ENCODE assay signal across 8 cellular contexts in the genomic region with DNA sequence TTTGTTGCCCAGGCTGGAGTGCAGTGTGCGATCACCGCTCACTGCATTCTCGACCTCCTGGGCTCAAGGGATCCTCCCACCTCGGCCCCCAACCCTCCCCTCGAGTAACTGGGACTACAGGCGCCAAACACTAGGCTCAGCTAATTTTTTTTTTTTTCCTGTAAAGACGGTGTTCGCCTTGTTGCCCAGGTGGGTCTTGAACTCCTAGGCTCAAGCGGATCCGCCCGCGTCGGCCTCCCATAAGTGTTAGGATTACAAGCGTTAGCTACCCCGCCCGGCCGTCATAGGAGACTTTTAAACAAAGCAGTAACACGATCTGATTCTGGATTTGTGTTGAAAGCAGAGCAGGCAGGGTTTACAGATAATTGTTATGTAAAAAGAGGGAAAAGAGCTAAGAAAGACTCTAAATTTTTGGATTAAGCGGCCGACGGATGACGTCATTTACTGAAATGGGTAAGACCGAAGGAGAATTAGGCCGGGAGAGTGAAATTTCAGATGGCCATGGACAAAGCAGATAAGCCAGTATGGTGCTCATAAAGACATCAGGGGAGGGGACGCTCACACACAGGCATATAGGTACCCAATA. TPM values are rescaled to one million over a fixed set of nuclear protein-coding genes. Genes with fewer than 3 reads are reported as not detected.
DNase-seq lines count a peak whose midpoint lies in the region; ATAC-seq, FAIRE-seq and TF ChIP-seq lines count a peak whose summit lies in the region.

No MANE protein-coding gene starts in this region.

- no peak for TF ChIP-seq RAD21 in GM12878 (IDR thresholded peaks at IDR 0.05; ENCODE audit: insufficient read depth, low read depth, low read length)

- H3K79me2 ChIP-seq in GM12878 (ENCODE audit: control insufficient read depth, insufficient read depth, low read length) = peaks cover 69% of the 10 kb centered on the region

- no peaks in the 10 kb centered on the region for H4K20me1 ChIP-seq in GM12878 (ENCODE audit: control insufficient read depth, insufficient read depth)

- H3K36me3 ChIP-seq in CD8-positive, alpha-beta memory T cell (ENCODE audit: insufficient read depth, low read length) = no peaks in the 10 kb centered on the region
- H3K36me3 ChIP-seq in GM12878 (ENCODE audit: control insufficient read depth in 2 of 2, insufficient read depth in 2 of 2, low read length in 1 of 2) (no peaks in the 10 kb centered on the region), skeletal muscle satellite cell (ENCODE audit: insufficient read depth, low read length) (no peaks in the 10 kb centered on the region)

- intact Hi-C loops in GM12878 (cut with micrococcal nuclease; ENCODE audit: unreplicated experiment) = no loop called here

- H3K9ac ChIP-seq in GM12878 (ENCODE audit: control insufficient read depth, insufficient read depth, low read length) (peak overlapping the region; percentile 87), skeletal muscle satellite cell (ENCODE audit: low read depth, low read length) (peak overlapping the region; percentile 95)

- ATAC-seq in GM19463 (IDR thresholded peaks at IDR 0.05; ENCODE audit: unreplicated experiment) (peak; percentile 1), GM12878 (peak; percentile 13)

- SMC1A ChIA-PET in GM12878 (lab: Charles Lee; ENCODE audit: uncharacterized antibody, unreplicated experiment) = interaction anchor here (0.7 to 3.1 kb wide), 17 partner anchors 10 to 1518 kb away, joined by 3 to 16 read pairs (median 4); a partner anchor contains a TSS

- peaks cover 40% of the 10 kb centered on the region for H3K4me1 ChIP-seq in CD8-positive, alpha-beta memory T cell (ENCODE audit: insufficient read depth, low read length)
- H3K4me1 ChIP-seq in GM12878 (ENCODE audit: control insufficient read depth, insufficient read depth, low read length) = peaks cover 5% of the 10 kb centered on the region
- peaks cover 27% of the 10 kb centered on the region for H3K4me1 ChIP-seq in skeletal muscle satellite cell (ENCODE audit: control insufficient read depth, insufficient read depth, low read length)

- TF ChIP-seq EP300 in GM12878 (IDR thresholded peaks at IDR 0.05; ENCODE audit: borderline replicate concordance in 1 of 2, control insufficient read depth in 1 of 2, low read depth in 2 of 2, low read length in 2 of 2) = no peak

- H3K27me3 ChIP-seq in CD8-positive, alpha-beta memory T cell (ENCODE audit: insufficient read depth, low read length, poor library complexity, severe bottlenecking) = no peaks in the 10 kb centered on the region
- H3K27me3 ChIP-seq in GM12878 (replicated peaks in 1 of 2; ENCODE audit: control insufficient read depth in 2 of 2, insufficient read depth in 2 of 2, low read length in 1 of 2) (no peaks in the 10 kb centered on the region), skeletal muscle satellite cell (ENCODE audit: control insufficient read depth, insufficient read depth, low read length) (no peaks in the 10 kb centered on the region)

- in situ Hi-C loops in GM12878 (cut with MboI) = loop anchor here (25.0 kb wide), 1 partner anchor 1220 kb away; a partner anchor contains a TSS

- RAD21 ChIA-PET in GM12878 (lab: Charles Lee; ENCODE audit: unreplicated experiment) = interaction anchor here (0.8 to 3.6 kb wide), 11 partner anchors 14 to 778 kb away, joined by 3 to 22 read pairs (median 6); a partner anchor contains a TSS

- H2AFZ ChIP-seq in GM12878 (ENCODE audit: control insufficient read depth, low read depth, low read length) = peak overlapping the region; percentile 97

- H3K27ac ChIP-seq in CD8-positive, alpha-beta memory T cell (ENCODE audit: low read depth, low read length) = peak overlapping the region; percentile 89
- H3K27ac ChIP-seq in GM12878 (ENCODE audit: control insufficient read depth, insufficient read depth) = peak overlapping the region; percentile 93

- H3K9me3 Mint-ChIP-seq in CD8-positive, alpha-beta memory T cell = no peaks in the 10 kb centered on the region
- H3K9me3 Mint-ChIP-seq in immature natural killer cell = no peaks in the 10 kb centered on the region

- WGBS in GM12878 (ENCODE audit: insufficient coverage, insufficient replicate concordance, low lambda C conversion rate, missing lambda C conversion rate) = 2% methylated on average over 23 of the region's 25 CpGs

- peak in 1 of 5 donors; percentile 15 for DNase-seq in CD8-positive, alpha-beta memory T cell
- DNase-seq in HK-2 (ENCODE audit: unreplicated experiment) (peak; percentile 43), RPMI8226 (peak; percentile 53), GM12878 (ENCODE audit: low read depth, low spot score) (no peak), immature natural killer cell (no peak), T1000 (lab: John Stamatoyannopoulos, UW) (no peak)

- H3K4me3 Mint-ChIP-seq in CD8-positive, alpha-beta memory T cell = peak overlapping the region; percentile 95 to 99 (median 98)
- peak overlapping the region; percentile 95 to 100 (median 98) for H3K4me3 Mint-ChIP-seq in immature natural killer cell

- peaks cover 0 to 33% (median 1%) of the 10 kb centered on the region in 3 donors for H3K36me3 Mint-ChIP-seq in CD8-positive, alpha-beta memory T cell
- H3K36me3 Mint-ChIP-seq in immature natural killer cell = no peaks in the 10 kb centered on the region

- no peak for FAIRE-seq in GM12878 (lab: Jason Lieb, UNC)

- CTCF ChIA-PET in CD8-positive, alpha-beta memory T cell (lab: Charles Lee) = interaction anchor here (0.9 to 2.8 kb wide), 5 partner anchors 14 to 245 kb away, joined by 3 to 19 read pairs (median 7); no protein-coding TSS in a partner anchor
- CTCF ChIA-PET in GM12878 (lab: Yijun Ruan, JAX) = interaction anchor here (0.5 to 5.5 kb wide), 15 partner anchors 7 to 247 kb away, joined by 3 to 35 read pairs (median 4); a partner anchor contains a TSS

- TSS peak; percentile 90 for BruUV-seq in GM12878 (replicated peaks; lab: Mats Ljungman, UMichigan)

- no peaks in the 10 kb centered on the region for H3K9me3 ChIP-seq in CD8-positive, alpha-beta memory T cell (ENCODE audit: low read length)
- H3K9me3 ChIP-seq in GM12878 (replicated peaks; ENCODE audit: control insufficient read depth, insufficient read depth, low read length) (no peaks in the 10 kb centered on the region), skeletal muscle satellite cell (replicated peaks; ENCODE audit: low read length) (no peaks in the 10 kb centered on the region)

- H3K27ac Mint-ChIP-seq in CD8-positive, alpha-beta memory T cell = peak overlapping the region; percentile 99 to 100 (median 100)
- H3K27ac Mint-ChIP-seq in immature natural killer cell = peak overlapping the region; percentile 99 to 100 (median 100)

- peaks cover 46 to 75% (median 62%) of the 10 kb centered on the region in 3 donors for H3K4me1 Mint-ChIP-seq in CD8-positive, alpha-beta memory T cell
- peaks cover 39 to 61% of the 10 kb centered on the region in 2 donors for H3K4me1 Mint-ChIP-seq in immature natural killer cell

- POLR2A ChIA-PET in CD8-positive, alpha-beta memory T cell (lab: Charles Lee) = interaction anchor here (0.6 to 2.4 kb wide), 11 partner anchors 16 to 623 kb away, joined by 3 to 22 read pairs (median 4); a partner anchor contains a TSS
- POLR2A ChIA-PET in GM12878 (lab: Charles Lee) = interaction anchor here (0.6 to 2.2 kb wide), 11 partner anchors 8 to 1471 kb away, joined by 3 to 22 read pairs (median 5); a partner anchor contains a TSS

- TF ChIP-seq CTCF in GM12878 (IDR thresholded peaks at IDR 0.05 in 2 of 3, conservative IDR thresholded peaks at IDR 0.05 in 1 of 3; ENCODE audit: control insufficient read depth in 2 of 3, extremely low read depth in 1 of 3, insufficient read depth in 1 of 3, low read depth in 3 of 3, low read length in 3 of 3) = no peak

- H3K4me3 ChIP-seq in CD8-positive, alpha-beta memory T cell (ENCODE audit: low read length) = peak overlapping the region; percentile 75
- H3K4me3 ChIP-seq in GM12878 = peak overlapping the region; percentile 96
- H3K4me3 ChIP-seq in skeletal muscle satellite cell (ENCODE audit: low read length) = peak overlapping the region; percentile 96

- no peaks in the 10 kb centered on the region for H3K27me3 Mint-ChIP-seq in CD8-positive, alpha-beta memory T cell
- peaks cover 3 to 16% (median 6%) of the 10 kb centered on the region in 3 donors for H3K27me3 Mint-ChIP-seq in immature natural killer cell (ENCODE audit: low read depth in 3 of 3)

- TF ChIP-seq POLR2A in GM12878 (IDR thresholded peaks at IDR 0.05; ENCODE audit: low read depth, low read length) = no peak

- peak overlapping the region; percentile 78 for H3K4me2 ChIP-seq in GM12878 (ENCODE audit: control insufficient read depth, insufficient read depth)
- H3K4me2 ChIP-seq in skeletal muscle satellite cell (ENCODE audit: low read length) = peak overlapping the region; percentile 92

RNA-seq across cellular contexts. Expression of a gene that starts 0.7 kb away (rescaled TPM):
- total RNA-seq in CD8-positive, alpha-beta memory T cell = 10 to 100 TPM; 13.8 to 14.7 TPM
- polyA plus RNA-seq in CD8-positive, alpha-beta memory T cell = 5.7 TPM
- 37.0 and 38.7 TPM in 2 replicates for total RNA-seq in GM12878 (2013; cell fraction: nucleolus; rRNA removed)
- total RNA-seq in GM12878 (2014; rRNA removed) (19.2 and 22.5 TPM in 2 replicates), GM12878 (2014; rRNA removed; fragmentation: Illumina TruSeq; extraction: Trizol) (12.9 TPM in 2 replicates), GM12878 (2021) (15.3 and 15.4 TPM in 2 replicates)
- 8.1 TPM for polyA plus RNA-seq in GM12878 (2011; ENCODE audit: low read depth)
- polyA plus RNA-seq in GM12878 (2011; rRNA removed) (30.6 and 36.3 TPM in 2 replicates), GM12878 (2014; fragmentation: Illumina TruSeq; extraction: Trizol) (18.3 and 21.1 TPM in 2 replicates), GM12878 (2014; fragmentation: Nextera tagmentation; extraction: Ambion mirVana) (1 to 10 TPM; 5.0 to 5.3 TPM), GM12878 (2014; rRNA removed) (21.4 and 21.5 TPM in 2 replicates), GM12878 (2016; fragmentation: Nextera tagmentation; extraction: Ambion mirVana) (1 to 10 TPM; 8.3 to 9.6 TPM), immature natural killer cell (10 to 100 TPM in 2 of 3 donors, 1 to 10 TPM in 1; 9.8 to 10.5 (median 10.0) TPM)
- polyA plus RNA-seq in GM12878 (2011; cell fraction: cytosol; rRNA removed) = 17.1 and 19.6 TPM in 2 replicates
- 40.6 and 45.5 TPM in 2 replicates for polyA plus RNA-seq in GM12878 (2011; cell fraction: nucleus; rRNA removed)
- polyA plus RNA-seq in GM12878 (2012) = 7.3 and 8.6 TPM in 2 replicates
- 22.3 and 29.3 TPM in 2 replicates for polyA minus RNA-seq in GM12878 (2011; rRNA and poly(A)+ RNA removed)
- 7.6 and 10.9 TPM in 2 replicates for polyA minus RNA-seq in GM12878 (2011; cell fraction: cytosol; rRNA and poly(A)+ RNA removed)
- polyA minus RNA-seq in GM12878 (2011; cell fraction: nucleus; rRNA and poly(A)+ RNA removed) = 17.0 and 23.5 TPM in 2 replicates
- 5.1 and 9.2 TPM in 2 replicates for total RNA-seq in skeletal muscle satellite cell (2012; rRNA removed)

RNA-seq across cellular contexts. Expression of a gene that starts 1.1 kb away (rescaled TPM):
- 10 to 100 TPM; 47.7 to 49.6 TPM for total RNA-seq in CD8-positive, alpha-beta memory T cell
- 15.4 TPM for polyA plus RNA-seq in CD8-positive, alpha-beta memory T cell
- 69.0 and 71.8 TPM in 2 replicates for total RNA-seq in GM12878 (2013; cell fraction: nucleolus; rRNA removed)
- 32.2 and 38.0 TPM in 2 replicates for total RNA-seq in GM12878 (2014; rRNA removed)
- total RNA-seq in GM12878 (2014; rRNA removed; fragmentation: Illumina TruSeq; extraction: Trizol) = 37.5 and 39.5 TPM in 2 replicates
- 32.4 and 39.5 TPM in 2 replicates for total RNA-seq in GM12878 (2021)
- polyA plus RNA-seq in GM12878 (2011; ENCODE audit: low read depth) = 10.7 TPM
- 34.1 and 52.0 TPM in 2 replicates for polyA plus RNA-seq in GM12878 (2011; rRNA removed)
- 16.2 and 16.7 TPM in 2 replicates for polyA plus RNA-seq in GM12878 (2011; cell fraction: cytosol; rRNA removed)
- polyA plus RNA-seq in GM12878 (2011; cell fraction: nucleus; rRNA removed) = 26.2 and 31.1 TPM in 2 replicates
- 19.2 and 23.0 TPM in 2 replicates for polyA plus RNA-seq in GM12878 (2012)
- 38.0 and 44.0 TPM in 2 replicates for polyA plus RNA-seq in GM12878 (2014; fragmentation: Illumina TruSeq; extraction: Trizol)
- polyA plus RNA-seq in GM12878 (2014; fragmentation: Nextera tagmentation; extraction: Ambion mirVana) = 10 to 100 TPM; 14.7 to 21.5 TPM
- polyA plus RNA-seq in GM12878 (2014; rRNA removed) = 22.7 and 29.2 TPM in 2 replicates
- polyA plus RNA-seq in GM12878 (2016; fragmentation: Nextera tagmentation; extraction: Ambion mirVana) = 10 to 100 TPM; 62.5 to 70.9 TPM
- polyA minus RNA-seq in GM12878 (2011; rRNA and poly(A)+ RNA removed) = 27.1 and 40.6 TPM in 2 replicates
- polyA minus RNA-seq in GM12878 (2011; cell fraction: cytosol; rRNA and poly(A)+ RNA removed) = 9.1 and 14.8 TPM in 2 replicates
- polyA minus RNA-seq in GM12878 (2011; cell fraction: nucleus; rRNA and poly(A)+ RNA removed) = 24.4 and 36.5 TPM in 2 replicates
- polyA plus RNA-seq in immature natural killer cell = 10 to 100 TPM; 11.0 to 15.8 (median 12.8) TPM
- total RNA-seq in skeletal muscle satellite cell (2012; rRNA removed) = 34.9 and 37.0 TPM in 2 replicates

Comparison
In these comparisons a context has a peak if more than half of its experiments do, and no peak if none do; other contexts are left out.
1. DNase-seq: peak in HK-2 (single experiment) and RPMI8226 (single experiment); none in GM12878 (single experiment), immature natural killer cell (0 of 3) and T1000 (single experiment).
2. Peak in every context shown above with its lines, with median percentiles within 50 percentile points of each other: H3K4me3 ChIP-seq.